10 cellular contexts compared by ENCODE assay signal in genomic region chr4:176270669-176271068, GRCh38. TPM values are rescaled to one million over a fixed set of nuclear protein-coding genes. Genes with fewer than 3 reads are reported as not detected.
A peak's percentile ranks its signal among the peaks of the same experiment; 100 is the strongest.
DNase-seq lines count a peak whose midpoint lies in the region; ATAC-seq lines count a peak whose summit lies in the region.
"Had no signal": no experiment of that assay in that cellular context is flagged by ENCODE, and none has a peak within 500 bp of the region (broad histone marks: within the 10 kb centered on the region; RNA-seq: fewer than 3 reads in every experiment).

No MANE protein-coding gene starts in this region.

- DNase-seq in SJSA1 (ENCODE audit: low read depth in 1 of 2, low spot score in 2 of 2) (peak; percentile 91 to 94), glomerular endothelial cell (ENCODE audit: extremely low read depth, low read depth, low spot score) (peak; percentile 16), Karpas-422 (no peak), OCI-M1 (lab: John Stamatoyannopoulos, UW) (no peak)
- DNase-seq: T-helper 2 cell had no signal

- H3K27me3 ChIP-seq in ACC112 (ENCODE audit: insufficient read depth, low read length) (no peaks in the 10 kb centered on the region), SJSA1 (replicated peaks) (no peaks in the 10 kb centered on the region), Karpas-422 (ENCODE audit: low read length) (no peaks in the 10 kb centered on the region)

- H3K79me2 ChIP-seq in ACC112 (ENCODE audit: control insufficient read depth, insufficient read depth, low read length, unreplicated experiment) (no peaks in the 10 kb centered on the region), Karpas-422 (ENCODE audit: low read length) (no peaks in the 10 kb centered on the region)

- H3K27ac ChIP-seq in ACC112 (ENCODE audit: low read depth, low read length) = peak overlapping the region; percentile 85
- H3K27ac ChIP-seq in SJSA1 = peak overlapping the region; percentile 92
- H3K27ac ChIP-seq in Karpas-422 (ENCODE audit: low read length) = no peak overlapping the region

- H3K36me3 ChIP-seq in ACC112 (ENCODE audit: insufficient read depth, low read length) (no peaks in the 10 kb centered on the region), SJSA1 (no peaks in the 10 kb centered on the region), Karpas-422 (ENCODE audit: insufficient read depth, low read length) (no peaks in the 10 kb centered on the region)

- H3K4me2 ChIP-seq in Karpas-422 (ENCODE audit: low read depth, low read length, poor library complexity, severe bottlenecking) = no peak overlapping the region

- no peak overlapping the region for H3K9ac ChIP-seq in Karpas-422 (ENCODE audit: low read length)

- no peaks in the 10 kb centered on the region for H3K9me2 ChIP-seq in Karpas-422 (replicated peaks; ENCODE audit: insufficient read depth, low read length)

- no peaks in the 10 kb centered on the region for H4K20me1 ChIP-seq in Karpas-422 (ENCODE audit: insufficient read depth, low read depth, low read length)

- H3K4me1 ChIP-seq in ACC112 (ENCODE audit: control insufficient read depth, insufficient read depth, low read length, unreplicated experiment) (peaks cover 41% of the 10 kb centered on the region), SJSA1 (replicated peaks) (peaks cover 37% of the 10 kb centered on the region), Karpas-422 (ENCODE audit: low read length) (no peaks in the 10 kb centered on the region)

- H3K4me3 ChIP-seq in ACC112 (ENCODE audit: low read depth, low read length) (peak overlapping the region; percentile 46), SJSA1 (no peak overlapping the region), Karpas-422 (ENCODE audit: low read length) (no peak overlapping the region)

- H2AFZ ChIP-seq in ACC112 (ENCODE audit: low read length, unreplicated experiment) (peak overlapping the region; percentile 39), Karpas-422 (ENCODE audit: low read length) (no peak overlapping the region)

- H3K9me3 ChIP-seq in SJSA1 (replicated peaks) (no peaks in the 10 kb centered on the region), Karpas-422 (ENCODE audit: low read length) (no peaks in the 10 kb centered on the region)

- ATAC-seq in GM21786 (IDR thresholded peaks at IDR 0.05; ENCODE audit: unreplicated experiment) = peak; percentile 31
- no peak for ATAC-seq in GM21529 (IDR thresholded peaks at IDR 0.05; ENCODE audit: unreplicated experiment)
- no peak for ATAC-seq in GM21423 (IDR thresholded peaks at IDR 0.05; ENCODE audit: unreplicated experiment)

RNA-seq across cellular contexts. Expression of gene ASB5, which starts 1.6 kb away (rescaled TPM):
- 1.4 TPM in 1 of 2 replicates, not detected in the other for total RNA-seq in SJSA1 (2014; rRNA removed; shearing (Covaris generic))
- not detected in 2 replicates for total RNA-seq in glomerular endothelial cell
- not detected in 2 replicates for total RNA-seq in Karpas-422 (2014; rRNA removed; shearing (Covaris generic); ENCODE audit: low replicate concordance)
- total RNA-seq: pulmonary artery endothelial cell had no signal

RNA-seq across cellular contexts. Expression of gene SPCS3, which starts 49.1 kb away (rescaled TPM):
- 85.6 and 100 TPM in 2 replicates for total RNA-seq in SJSA1 (2014; rRNA removed; shearing (Covaris generic))
- total RNA-seq in glomerular endothelial cell = 78.4 and 84.8 TPM in 2 replicates
- total RNA-seq in Karpas-422 (2014; rRNA removed; shearing (Covaris generic); ENCODE audit: low replicate concordance) = 30.5 and 76.3 TPM in 2 replicates

Comparison
In these comparisons a context has a peak if more than half of its experiments do, and no peak if none do; other contexts are left out.
1. DNase-seq: peak in SJSA1 (2 of 2) and glomerular endothelial cell (single experiment); none in Karpas-422 (single experiment) and OCI-M1 (single experiment).